8 cellular contexts compared by ENCODE assay signal in genomic region chr1:16497474-16497904, GRCh38. TPM values are rescaled to one million over a fixed set of nuclear protein-coding genes. Genes with fewer than 3 reads are reported as not detected.
DNase-seq lines count a peak whose midpoint lies in the region; ATAC-seq and TF ChIP-seq lines count a peak whose summit lies in the region.
"Not testable (repeated sequence)": the region's sequence is repeated elsewhere in the genome, so short reads cannot be mapped to it uniquely, and the experiment has no call there.

No MANE protein-coding gene starts in this region.

- not testable (repeated sequence) for H3K9ac ChIP-seq in HCT116 (ENCODE audit: low read length)

- H3K36me3 ChIP-seq in CD8-positive, alpha-beta memory T cell (ENCODE audit: insufficient read depth, low read length); HCT116 (ENCODE audit: control insufficient read depth in 1 of 2, insufficient read depth in 2 of 2, low read length in 2 of 2); naive thymus-derived CD4-positive, alpha-beta T cell (ENCODE audit: control insufficient read depth in 2 of 3, insufficient read depth in 3 of 3, low read length in 3 of 3): not testable (repeated sequence)

- not testable (repeated sequence) for H3K27me3 Mint-ChIP-seq in CD8-positive, alpha-beta memory T cell; activated T-helper 1 cell treated with anti-CD3 and anti-CD28 coated beads, Interleukin-12 subunit alpha, Interleukin-12 subunit beta, Interleukin-2, Interleukin-4 antibody, amounts not matched to agents 30 ng/mL and 10 ng/mL and 1 ng/mL, durations not matched to agents 14 hours and 24 hours and 36 hours (ENCODE audit: insufficient read depth); dendritic cell treated with granulocyte-macrophage colony-stimulating factor and Interleukin-4, amounts not matched to agents 40 ng/mL and 50 ng/mL, for 4 days; naive thymus-derived CD4-positive, alpha-beta T cell; stimulated activated naive B cell treated with anti-CD40 and anti-IgM and Interleukin-4, amounts not matched to agents 10 μg/mL and 1 μg/mL and 100 μg/mL, for 72 hours
- peaks cover 10% of the 10 kb centered on the region for H3K27me3 Mint-ChIP-seq in T-helper 1 cell treated with Interleukin-12 subunit alpha and Interleukin-12 subunit beta and Interleukin-4 antibody, amounts not matched to agents 30 μg/mL and 1 μg/mL, for 36 hours (ENCODE audit: low read depth)

- intact Hi-C loops in HCT116 (cut with micrococcal nuclease): not testable (repeated sequence)
- intact Hi-C loops in activated T-helper 1 cell treated with anti-CD3 and anti-CD28 coated beads, Interleukin-12 subunit alpha, Interleukin-12 subunit beta, Interleukin-2, Interleukin-4 antibody, amounts not matched to agents 30 ng/mL and 10 ng/mL and 1 ng/mL, durations not matched to agents 14 hours and 24 hours and 36 hours (cut with micrococcal nuclease): loop anchor here (5.0 kb wide), 2 partner anchors 130 to 290 kb away; partner anchors contain the start of gene SZRD1
- intact Hi-C loops in dendritic cell treated with granulocyte-macrophage colony-stimulating factor and Interleukin-4, amounts not matched to agents 40 ng/mL and 50 ng/mL, for 4 days (cut with micrococcal nuclease): loop anchor here (5.0 kb wide), 1 partner anchor 55 kb away; the partner anchor contains the start of gene NECAP2
- intact Hi-C loops in naive thymus-derived CD4-positive, alpha-beta T cell (cut with micrococcal nuclease): loop anchor here (5.0 to 10.0 kb wide), 6 partner anchors 130 to 973 kb away; partner anchors contain the start of genes CASP9 (in 1 of the 2), CPLANE2 (in 1 of the 2), DNAJC16 (in 1 of the 2) and SZRD1 (in 1 of the 2)

- not testable (repeated sequence) for H2AFZ ChIP-seq in HCT116 (ENCODE audit: low read depth, low read length, poor library complexity, severe bottlenecking)

- TF ChIP-seq POLR2A in HCT116 (IDR thresholded peaks at IDR 0.05; ENCODE audit: borderline replicate concordance, extremely low read depth, insufficient read depth, insufficient read length): not testable (repeated sequence)

- ATAC-seq in HCT116; naive thymus-derived CD4-positive, alpha-beta T cell; stimulated activated naive B cell treated with anti-CD40 and anti-IgM and Interleukin-4, amounts not matched to agents 10 μg/mL and 1 μg/mL and 100 μg/mL, for 72 hours (replicated peaks): not testable (repeated sequence)

- H3K27ac Mint-ChIP-seq in CD8-positive, alpha-beta memory T cell: peak overlapping the region in 7 of 8 donors; percentile 21 to 93 (median 89)
- peak overlapping the region; percentile 56 for H3K27ac Mint-ChIP-seq in T-helper 1 cell treated with Interleukin-12 subunit alpha and Interleukin-12 subunit beta and Interleukin-4 antibody, amounts not matched to agents 30 μg/mL and 1 μg/mL, for 36 hours
- H3K27ac Mint-ChIP-seq in activated T-helper 1 cell treated with anti-CD3 and anti-CD28 coated beads, Interleukin-12 subunit alpha, Interleukin-12 subunit beta, Interleukin-2, Interleukin-4 antibody, amounts not matched to agents 30 ng/mL and 10 ng/mL and 1 ng/mL, durations not matched to agents 14 hours and 24 hours and 36 hours: peak overlapping the region; percentile 21
- not testable (repeated sequence) for H3K27ac Mint-ChIP-seq in dendritic cell treated with granulocyte-macrophage colony-stimulating factor and Interleukin-4, amounts not matched to agents 40 ng/mL and 50 ng/mL, for 4 days
- peak overlapping the region in 8 of 9 donors; percentile 36 to 88 (median 78) for H3K27ac Mint-ChIP-seq in naive thymus-derived CD4-positive, alpha-beta T cell
- peak overlapping the region; percentile 33 for H3K27ac Mint-ChIP-seq in stimulated activated naive B cell treated with anti-CD40 and anti-IgM and Interleukin-4, amounts not matched to agents 10 μg/mL and 1 μg/mL and 100 μg/mL, for 72 hours

- TF ChIP-seq CTCF in HCT116 (IDR thresholded peaks at IDR 0.05 in 2 of 3, conservative IDR thresholded peaks at IDR 0.05 in 1 of 3; ENCODE audit: borderline replicate concordance in 1 of 3, insufficient read depth in 1 of 3, low read depth in 2 of 3, low read length in 2 of 3): not testable (repeated sequence)

- H3K36me3 Mint-ChIP-seq in CD8-positive, alpha-beta memory T cell; T-helper 1 cell treated with Interleukin-12 subunit alpha and Interleukin-12 subunit beta and Interleukin-4 antibody, amounts not matched to agents 30 μg/mL and 1 μg/mL, for 36 hours (ENCODE audit: low read depth); activated T-helper 1 cell treated with anti-CD3 and anti-CD28 coated beads, Interleukin-12 subunit alpha, Interleukin-12 subunit beta, Interleukin-2, Interleukin-4 antibody, amounts not matched to agents 30 ng/mL and 10 ng/mL and 1 ng/mL, durations not matched to agents 14 hours and 24 hours and 36 hours (ENCODE audit: low read depth); dendritic cell treated with granulocyte-macrophage colony-stimulating factor and Interleukin-4, amounts not matched to agents 40 ng/mL and 50 ng/mL, for 4 days (ENCODE audit: low read depth); naive thymus-derived CD4-positive, alpha-beta T cell; stimulated activated naive B cell treated with anti-CD40 and anti-IgM and Interleukin-4, amounts not matched to agents 10 μg/mL and 1 μg/mL and 100 μg/mL, for 72 hours: not testable (repeated sequence)

- not testable (repeated sequence) for H4K20me1 ChIP-seq in HCT116 (ENCODE audit: insufficient read depth)

- CTCF ChIA-PET in CD8-positive, alpha-beta memory T cell (lab: Charles Lee): interaction anchor here (0.5 to 1.1 kb wide), 3 partner anchors 56 to 60 kb away, joined by 3 to 4 read pairs (median 3); partner anchors contain the start of gene NECAP2
- CTCF ChIA-PET in HCT116 (lab: Charles Lee): not testable (repeated sequence)
- CTCF ChIA-PET in naive thymus-derived CD4-positive, alpha-beta T cell (lab: Charles Lee): interaction anchor here (0.8 kb wide), 1 partner anchor 53 kb away, joined by 3 read pairs; no protein-coding TSS in a partner anchor

- H3K4me2 ChIP-seq in HCT116 (ENCODE audit: low read length): peak overlapping the region; percentile 99; the same call in 1 of the 2 replicates

- H3K9me2 ChIP-seq in HCT116 (ENCODE audit: insufficient read depth): not testable (repeated sequence)

- H3K4me1 Mint-ChIP-seq in CD8-positive, alpha-beta memory T cell: peaks cover 9 to 38% (median 17%) of the 10 kb centered on the region in 3 donors
- peaks cover 10% of the 10 kb centered on the region for H3K4me1 Mint-ChIP-seq in T-helper 1 cell treated with Interleukin-12 subunit alpha and Interleukin-12 subunit beta and Interleukin-4 antibody, amounts not matched to agents 30 μg/mL and 1 μg/mL, for 36 hours (ENCODE audit: low read depth)
- peaks cover 18% of the 10 kb centered on the region for H3K4me1 Mint-ChIP-seq in activated T-helper 1 cell treated with anti-CD3 and anti-CD28 coated beads, Interleukin-12 subunit alpha, Interleukin-12 subunit beta, Interleukin-2, Interleukin-4 antibody, amounts not matched to agents 30 ng/mL and 10 ng/mL and 1 ng/mL, durations not matched to agents 14 hours and 24 hours and 36 hours (ENCODE audit: low read depth)
- H3K4me1 Mint-ChIP-seq in dendritic cell treated with granulocyte-macrophage colony-stimulating factor and Interleukin-4, amounts not matched to agents 40 ng/mL and 50 ng/mL, for 4 days (ENCODE audit: low read depth): peaks cover 31% of the 10 kb centered on the region
- peaks cover 9 to 33% (median 21%) of the 10 kb centered on the region in 7 donors for H3K4me1 Mint-ChIP-seq in naive thymus-derived CD4-positive, alpha-beta T cell
- peaks cover 18 to 51% of the 10 kb centered on the region in 2 donors for H3K4me1 Mint-ChIP-seq in stimulated activated naive B cell treated with anti-CD40 and anti-IgM and Interleukin-4, amounts not matched to agents 10 μg/mL and 1 μg/mL and 100 μg/mL, for 72 hours

- peak overlapping the region; percentile 75 to 92 (median 85) for H3K4me3 Mint-ChIP-seq in CD8-positive, alpha-beta memory T cell
- peak overlapping the region; percentile 74 for H3K4me3 Mint-ChIP-seq in T-helper 1 cell treated with Interleukin-12 subunit alpha and Interleukin-12 subunit beta and Interleukin-4 antibody, amounts not matched to agents 30 μg/mL and 1 μg/mL, for 36 hours
- H3K4me3 Mint-ChIP-seq in activated T-helper 1 cell treated with anti-CD3 and anti-CD28 coated beads, Interleukin-12 subunit alpha, Interleukin-12 subunit beta, Interleukin-2, Interleukin-4 antibody, amounts not matched to agents 30 ng/mL and 10 ng/mL and 1 ng/mL, durations not matched to agents 14 hours and 24 hours and 36 hours: peak overlapping the region; percentile 83
- peak overlapping the region; percentile 72 for H3K4me3 Mint-ChIP-seq in dendritic cell treated with granulocyte-macrophage colony-stimulating factor and Interleukin-4, amounts not matched to agents 40 ng/mL and 50 ng/mL, for 4 days
- peak overlapping the region; percentile 77 to 90 (median 86) for H3K4me3 Mint-ChIP-seq in naive thymus-derived CD4-positive, alpha-beta T cell
- peak overlapping the region; percentile 83 to 91 for H3K4me3 Mint-ChIP-seq in stimulated activated naive B cell treated with anti-CD40 and anti-IgM and Interleukin-4, amounts not matched to agents 10 μg/mL and 1 μg/mL and 100 μg/mL, for 72 hours

- peak in 1 of 5 donors; percentile 23 for DNase-seq in CD8-positive, alpha-beta memory T cell
- not testable (repeated sequence) for DNase-seq in HCT116 (ENCODE audit: low read depth, low spot score); activated T-helper 1 cell treated with anti-CD3 and anti-CD28 coated beads, Interleukin-12 subunit alpha, Interleukin-12 subunit beta, Interleukin-2, Interleukin-4 antibody, amounts not matched to agents 30 ng/mL and 10 ng/mL and 1 ng/mL, durations not matched to agents 14 hours and 24 hours and 36 hours (ENCODE audit: low spot score); stimulated activated naive B cell treated with anti-CD40 and anti-IgM and Interleukin-4, amounts not matched to agents 10 μg/mL and 1 μg/mL and 100 μg/mL, for 72 hours
- peak; percentile 24 for DNase-seq in NCI-H69 (lab: John Stamatoyannopoulos, UW)
- DNase-seq in naive thymus-derived CD4-positive, alpha-beta T cell: peak in 1 of 9 donors; percentile 14

- H3K4me3 ChIP-seq in CD8-positive, alpha-beta memory T cell (ENCODE audit: low read length); HCT116 (replicated peaks in 1 of 2; ENCODE audit: low read depth in 1 of 2, low read length in 2 of 2); naive thymus-derived CD4-positive, alpha-beta T cell (ENCODE audit: low read length): not testable (repeated sequence)

- not testable (repeated sequence) for BruUV-seq in HCT116 (replicated peaks; lab: Mats Ljungman, UMichigan)

- not testable (repeated sequence) for TF ChIP-seq RAD21 in HCT116 (IDR thresholded peaks at IDR 0.05; ENCODE audit: low read depth)

- RAD21 ChIA-PET in HCT116 (lab: Charles Lee; ENCODE audit: low non-redundant PET in 1 of 2, low total read pairs in 2 of 2, uncharacterized antibody in 2 of 2, unreplicated experiment in 2 of 2): not testable (repeated sequence)

- not testable (repeated sequence) for H3K27ac ChIP-seq in CD8-positive, alpha-beta memory T cell (ENCODE audit: low read depth, low read length); HCT116 (ENCODE audit: low read depth, low read length)
- peak overlapping the region; percentile 56 for H3K27ac ChIP-seq in naive thymus-derived CD4-positive, alpha-beta T cell (ENCODE audit: low read depth, low read length)

- H3K9me3 ChIP-seq in CD8-positive, alpha-beta memory T cell (ENCODE audit: low read length); HCT116 (ENCODE audit: control insufficient read depth in 1 of 2, insufficient read depth in 1 of 2, low read depth in 1 of 2, low read length in 2 of 2); naive thymus-derived CD4-positive, alpha-beta T cell (ENCODE audit: control insufficient read depth in 2 of 3, low read length in 3 of 3): not testable (repeated sequence)

- H3K27me3 ChIP-seq in CD8-positive, alpha-beta memory T cell (ENCODE audit: insufficient read depth, low read length, poor library complexity, severe bottlenecking); HCT116 (ENCODE audit: insufficient read depth, low read length); naive thymus-derived CD4-positive, alpha-beta T cell (ENCODE audit: control insufficient read depth in 2 of 2, insufficient read depth in 2 of 2, low read length in 2 of 2): not testable (repeated sequence)

- H3K79me2 ChIP-seq in HCT116 (ENCODE audit: insufficient read depth, low read length): not testable (repeated sequence)

- POLR2A ChIA-PET in CD8-positive, alpha-beta memory T cell (lab: Charles Lee): interaction anchor here (0.5 to 0.7 kb wide), 2 partner anchors 9 to 220 kb away, joined by 3 to 5 read pairs; no protein-coding TSS in a partner anchor
- POLR2A ChIA-PET in HCT116 (lab: Charles Lee): not testable (repeated sequence)
- POLR2A ChIA-PET in naive thymus-derived CD4-positive, alpha-beta T cell (lab: Charles Lee): interaction anchor here (0.7 to 1.7 kb wide), 4 partner anchors 9 to 828 kb away, joined by 3 to 6 read pairs (median 4); no protein-coding TSS in a partner anchor

- not testable (repeated sequence) for H3K4me1 ChIP-seq in CD8-positive, alpha-beta memory T cell (ENCODE audit: insufficient read depth, low read length); naive thymus-derived CD4-positive, alpha-beta T cell (ENCODE audit: control insufficient read depth in 2 of 2, insufficient read depth in 2 of 2, low read length in 2 of 2)
- H3K4me1 ChIP-seq in HCT116 (ENCODE audit: control insufficient read depth in 1 of 2, insufficient read depth in 2 of 2, low read length in 2 of 2): peaks cover 7 to 25% of the 10 kb centered on the region in 2 experiments

- H3K9me3 Mint-ChIP-seq in CD8-positive, alpha-beta memory T cell; T-helper 1 cell treated with Interleukin-12 subunit alpha and Interleukin-12 subunit beta and Interleukin-4 antibody, amounts not matched to agents 30 μg/mL and 1 μg/mL, for 36 hours; activated T-helper 1 cell treated with anti-CD3 and anti-CD28 coated beads, Interleukin-12 subunit alpha, Interleukin-12 subunit beta, Interleukin-2, Interleukin-4 antibody, amounts not matched to agents 30 ng/mL and 10 ng/mL and 1 ng/mL, durations not matched to agents 14 hours and 24 hours and 36 hours; dendritic cell treated with granulocyte-macrophage colony-stimulating factor and Interleukin-4, amounts not matched to agents 40 ng/mL and 50 ng/mL, for 4 days; naive thymus-derived CD4-positive, alpha-beta T cell; stimulated activated naive B cell treated with anti-CD40 and anti-IgM and Interleukin-4, amounts not matched to agents 10 μg/mL and 1 μg/mL and 100 μg/mL, for 72 hours: not testable (repeated sequence)

RNA-seq across cellular contexts. Expression of gene RNU1-1, which starts 16.6 kb away (rescaled TPM):
- 1,000 to 10,000 TPM; 1,293 to 1,300 TPM for total RNA-seq in CD8-positive, alpha-beta memory T cell
- polyA plus RNA-seq in CD8-positive, alpha-beta memory T cell: not detected
- 1,685 TPM for total RNA-seq in HCT116 (2021; ENCODE audit: unreplicated experiment)
- 8.8 and 29.6 TPM in 2 replicates for polyA plus RNA-seq in HCT116 (2012)
- 2,178 and 3,041 TPM in 2 replicates for total RNA-seq in activated T-helper 1 cell treated with anti-CD3 and anti-CD28 coated beads, Interleukin-12 subunit alpha, Interleukin-12 subunit beta, Interleukin-2, Interleukin-4 antibody, amounts not matched to agents 30 ng/mL and 10 ng/mL and 1 ng/mL, durations not matched to agents 14 hours and 24 hours and 36 hours
- total RNA-seq in naive thymus-derived CD4-positive, alpha-beta T cell: 1,000 to 10,000 TPM; 2,341 to 4,458 (median 3,337) TPM
- not detected for polyA plus RNA-seq in naive thymus-derived CD4-positive, alpha-beta T cell

RNA-seq across cellular contexts. Expression of gene NECAP2, which starts 57.0 kb away (rescaled TPM):
- total RNA-seq in CD8-positive, alpha-beta memory T cell: 10 to 100 TPM; 79.4 to 80.5 TPM
- polyA plus RNA-seq in CD8-positive, alpha-beta memory T cell: 170 TPM
- total RNA-seq in HCT116 (2021; ENCODE audit: unreplicated experiment): 35.5 TPM
- 26.1 and 29.5 TPM in 2 replicates for polyA plus RNA-seq in HCT116 (2012)
- 79.9 and 81.9 TPM in 2 replicates for total RNA-seq in activated T-helper 1 cell treated with anti-CD3 and anti-CD28 coated beads, Interleukin-12 subunit alpha, Interleukin-12 subunit beta, Interleukin-2, Interleukin-4 antibody, amounts not matched to agents 30 ng/mL and 10 ng/mL and 1 ng/mL, durations not matched to agents 14 hours and 24 hours and 36 hours
- 100 to 1,000 TPM in 4 of 5 experiments, 10 to 100 TPM in 1; 98.2 to 161 (median 148) TPM for total RNA-seq in naive thymus-derived CD4-positive, alpha-beta T cell
- 100 to 1,000 TPM; 258 to 264 TPM for polyA plus RNA-seq in naive thymus-derived CD4-positive, alpha-beta T cell
